In the genomic region with DNA sequence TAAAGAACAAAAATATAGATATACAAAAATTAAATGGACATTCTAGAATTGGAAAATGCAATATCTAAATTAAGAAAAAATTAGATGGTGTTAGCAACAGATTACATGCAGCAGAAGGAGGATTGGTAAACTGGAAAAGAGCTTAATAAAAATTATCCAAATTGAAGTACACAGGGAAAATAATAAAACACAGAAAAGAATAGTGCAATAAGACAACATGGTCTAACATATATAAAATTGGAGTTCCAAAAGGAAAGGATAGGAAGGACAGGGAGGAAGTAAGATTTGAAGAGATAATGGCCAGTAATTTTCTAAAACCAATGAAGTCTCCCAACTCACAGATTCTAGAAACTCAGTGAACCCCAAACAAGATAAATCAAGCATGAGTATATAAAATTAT, we compare ENCODE assay signal across 35 cellular contexts.
"Had no signal": no experiment of that assay in that cellular context is flagged by ENCODE, and none has a peak within 500 bp of the region (broad histone marks: within the 10 kb centered on the region; RNA-seq: fewer than 3 reads in every experiment).

No MANE protein-coding gene starts in this region.

- H3K27ac ChIP-seq: KMS-11 had no signal

- DNase-seq: Karpas-422, Kasumi-1, KG1, MG63, MM.1S, MV-4-11, NCI-H1048, NCI-H1092, NCI-H1092 treated with DMSO at 0.1 percent for 48 hours, NCI-H1105, NCI-H1105 treated with DMSO at 0.1 percent for 48 hours, NCI-H1417, NCI-H1417 treated with DMSO at 0.1 percent for 48 hours, NCI-H1436, NCI-H1436 treated with DMSO at 0.1 percent for 48 hours, NCI-H1694, NCI-H1694 treated with DMSO at 0.1 percent for 48 hours, NCI-H187, NCI-H187 treated with DMSO at 0.1 percent for 48 hours, NCI-H1930, NCI-H2029, NCI-H2029 treated with DMSO at 0.1 percent for 48 hours, NCI-H2081, NCI-H2081 treated with DMSO at 0.1 percent for 48 hours, NCI-H2171, NCI-H2171 treated with DMSO at 0.1 percent for 48 hours, NCI-H2227 treated with DMSO at 0.1 percent for 48 hours, NCI-H226, NCI-H345, NCI-H446, NCI-H446 treated with DMSO at 0.1 percent for 48 hours, NCI-H510A, NCI-H510A treated with DMSO at 0.1 percent for 48 hours, NCI-H524 had no signal

- H3K27me3 ChIP-seq: MG63 had no signal

- H3K4me2 ChIP-seq: KMS-11 had no signal

- H3K9me3 ChIP-seq: MG63 had no signal

- H3K9ac ChIP-seq: KMS-11 had no signal

- H3K4me3 ChIP-seq: MG63 had no signal

- H3K36me3 ChIP-seq: MG63 had no signal
